1 cellular context compared by ENCODE assay signal in genomic region chr12:27710592-27711311, GRCh38.
TF ChIP-seq lines count a peak whose summit lies in the region.

Gene MRPS35, plus strand, starts transcription at chr12:27710832. Its CDS starts 12 bp downstream, at chr12:27710844.

TF ChIP-seq in K562, 482 proteins besides CTCF, POLR2A, EP300 and RAD21 (continued from another document and continues in another):
- TF ChIP-seq ZNF212 (CRISPR knock-in tag; IDR thresholded peaks at IDR 0.05) (no peak), EGR1 (conservative IDR thresholded peaks at IDR 0.05) (no peak; the same call in 1 of the 2 replicates), LCOR (CRISPR knock-in tag; IDR thresholded peaks at IDR 0.05) (peak; percentile 89), ATF7 (IDR thresholded peaks at IDR 0.05) (peak; percentile 48; the same call in 1 of the 2 replicates), CBX1 (IDR thresholded peaks at IDR 0.05; ENCODE audit: low read depth) (peak; percentile 90), TRIM28 (IDR thresholded peaks at IDR 0.05) (0 out of 2 replicates have a peak, but pooled peaks have one; percentile 17), RBBP5 (IDR thresholded peaks at IDR 0.05; ENCODE audit: borderline replicate concordance, insufficient read depth, low read length, poor library complexity, severe bottlenecking) (peak; percentile 99), CBX3 (IDR thresholded peaks at IDR 0.05; ENCODE audit: borderline replicate concordance in 1 of 2, low read length in 2 of 2) (peak in 1 of 2 experiments; percentile 39; a peak in 1 of 3 replicates), PHB (CRISPR knock-in tag; IDR thresholded peaks at IDR 0.05) (no peak), EP400 (IDR thresholded peaks at IDR 0.05) (peak; percentile 96), POLR2B (IDR thresholded peaks at IDR 0.05; ENCODE audit: low read depth, partially characterized antibody) (peak; percentile 90), PHF8 (IDR thresholded peaks at IDR 0.05; ENCODE audit: borderline replicate concordance, low read length) (peak; percentile 98; the same call in 1 of the 2 replicates), PCBP1 (IDR thresholded peaks at IDR 0.05; ENCODE audit: low read depth, low read length, poor library complexity, severe bottlenecking) (peak; percentile 52), HDAC2 (IDR thresholded peaks at IDR 0.05) (peak; percentile 91; the same call in 1 of the 2 replicates), NEUROD1 (IDR thresholded peaks at IDR 0.05; ENCODE audit: borderline replicate concordance, low read depth, low read length, partially characterized antibody) (peak; percentile 53), JUN (IDR thresholded peaks at IDR 0.05; ENCODE audit: borderline replicate concordance, low read depth, low read length) (peak; percentile 44; the same call in 1 of the 2 replicates), JUN (CRISPR knock-in tag; IDR thresholded peaks at IDR 0.05; ENCODE audit: borderline replicate concordance) (no peak), JUNB (CRISPR knock-in tag; conservative IDR thresholded peaks at IDR 0.05) (no peak), ZNF436 (CRISPR knock-in tag; IDR thresholded peaks at IDR 0.05) (no peak), RBM14 (IDR thresholded peaks at IDR 0.05; ENCODE audit: borderline replicate concordance, insufficient read depth, low read depth, low read length) (no peak), ZFP1 (CRISPR knock-in tag; IDR thresholded peaks at IDR 0.05) (no peak), NRF1 (conservative IDR thresholded peaks at IDR 0.05 in 1 of 2, IDR thresholded peaks at IDR 0.05 in 1 of 2) (peak; percentile 86 to 88), PHF21A (IDR thresholded peaks at IDR 0.05; ENCODE audit: borderline replicate concordance, low read depth) (peak; percentile 66; the same call in 1 of the 2 replicates), TEAD4 (IDR thresholded peaks at IDR 0.05; ENCODE audit: low read length) (peak; percentile 24; the same call in 1 of the 2 replicates), TEAD4 (CRISPR knock-in tag; IDR thresholded peaks at IDR 0.05; ENCODE audit: borderline replicate concordance) (no peak), GABPA (tag; conservative IDR thresholded peaks at IDR 0.05; ENCODE audit: low read depth) (peak; percentile 56), TAF7 (tag; IDR thresholded peaks at IDR 0.05) (peak; percentile 86)
- TF ChIP-seq, protein P1, sequence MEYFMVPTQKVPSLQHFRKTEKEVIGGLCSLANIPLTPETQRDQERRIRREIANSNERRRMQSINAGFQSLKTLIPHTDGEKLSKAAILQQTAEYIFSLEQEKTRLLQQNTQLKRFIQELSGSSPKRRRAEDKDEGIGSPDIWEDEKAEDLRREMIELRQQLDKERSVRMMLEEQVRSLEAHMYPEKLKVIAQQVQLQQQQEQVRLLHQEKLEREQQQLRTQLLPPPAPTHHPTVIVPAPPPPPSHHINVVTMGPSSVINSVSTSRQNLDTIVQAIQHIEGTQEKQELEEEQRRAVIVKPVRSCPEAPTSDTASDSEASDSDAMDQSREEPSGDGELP (CRISPR knock-in tag; IDR thresholded peaks at IDR 0.05; ENCODE audit: borderline replicate concordance), result peak; percentile 84; the same call in 1 of the 2 replicates
- TF ChIP-seq, protein P2, sequence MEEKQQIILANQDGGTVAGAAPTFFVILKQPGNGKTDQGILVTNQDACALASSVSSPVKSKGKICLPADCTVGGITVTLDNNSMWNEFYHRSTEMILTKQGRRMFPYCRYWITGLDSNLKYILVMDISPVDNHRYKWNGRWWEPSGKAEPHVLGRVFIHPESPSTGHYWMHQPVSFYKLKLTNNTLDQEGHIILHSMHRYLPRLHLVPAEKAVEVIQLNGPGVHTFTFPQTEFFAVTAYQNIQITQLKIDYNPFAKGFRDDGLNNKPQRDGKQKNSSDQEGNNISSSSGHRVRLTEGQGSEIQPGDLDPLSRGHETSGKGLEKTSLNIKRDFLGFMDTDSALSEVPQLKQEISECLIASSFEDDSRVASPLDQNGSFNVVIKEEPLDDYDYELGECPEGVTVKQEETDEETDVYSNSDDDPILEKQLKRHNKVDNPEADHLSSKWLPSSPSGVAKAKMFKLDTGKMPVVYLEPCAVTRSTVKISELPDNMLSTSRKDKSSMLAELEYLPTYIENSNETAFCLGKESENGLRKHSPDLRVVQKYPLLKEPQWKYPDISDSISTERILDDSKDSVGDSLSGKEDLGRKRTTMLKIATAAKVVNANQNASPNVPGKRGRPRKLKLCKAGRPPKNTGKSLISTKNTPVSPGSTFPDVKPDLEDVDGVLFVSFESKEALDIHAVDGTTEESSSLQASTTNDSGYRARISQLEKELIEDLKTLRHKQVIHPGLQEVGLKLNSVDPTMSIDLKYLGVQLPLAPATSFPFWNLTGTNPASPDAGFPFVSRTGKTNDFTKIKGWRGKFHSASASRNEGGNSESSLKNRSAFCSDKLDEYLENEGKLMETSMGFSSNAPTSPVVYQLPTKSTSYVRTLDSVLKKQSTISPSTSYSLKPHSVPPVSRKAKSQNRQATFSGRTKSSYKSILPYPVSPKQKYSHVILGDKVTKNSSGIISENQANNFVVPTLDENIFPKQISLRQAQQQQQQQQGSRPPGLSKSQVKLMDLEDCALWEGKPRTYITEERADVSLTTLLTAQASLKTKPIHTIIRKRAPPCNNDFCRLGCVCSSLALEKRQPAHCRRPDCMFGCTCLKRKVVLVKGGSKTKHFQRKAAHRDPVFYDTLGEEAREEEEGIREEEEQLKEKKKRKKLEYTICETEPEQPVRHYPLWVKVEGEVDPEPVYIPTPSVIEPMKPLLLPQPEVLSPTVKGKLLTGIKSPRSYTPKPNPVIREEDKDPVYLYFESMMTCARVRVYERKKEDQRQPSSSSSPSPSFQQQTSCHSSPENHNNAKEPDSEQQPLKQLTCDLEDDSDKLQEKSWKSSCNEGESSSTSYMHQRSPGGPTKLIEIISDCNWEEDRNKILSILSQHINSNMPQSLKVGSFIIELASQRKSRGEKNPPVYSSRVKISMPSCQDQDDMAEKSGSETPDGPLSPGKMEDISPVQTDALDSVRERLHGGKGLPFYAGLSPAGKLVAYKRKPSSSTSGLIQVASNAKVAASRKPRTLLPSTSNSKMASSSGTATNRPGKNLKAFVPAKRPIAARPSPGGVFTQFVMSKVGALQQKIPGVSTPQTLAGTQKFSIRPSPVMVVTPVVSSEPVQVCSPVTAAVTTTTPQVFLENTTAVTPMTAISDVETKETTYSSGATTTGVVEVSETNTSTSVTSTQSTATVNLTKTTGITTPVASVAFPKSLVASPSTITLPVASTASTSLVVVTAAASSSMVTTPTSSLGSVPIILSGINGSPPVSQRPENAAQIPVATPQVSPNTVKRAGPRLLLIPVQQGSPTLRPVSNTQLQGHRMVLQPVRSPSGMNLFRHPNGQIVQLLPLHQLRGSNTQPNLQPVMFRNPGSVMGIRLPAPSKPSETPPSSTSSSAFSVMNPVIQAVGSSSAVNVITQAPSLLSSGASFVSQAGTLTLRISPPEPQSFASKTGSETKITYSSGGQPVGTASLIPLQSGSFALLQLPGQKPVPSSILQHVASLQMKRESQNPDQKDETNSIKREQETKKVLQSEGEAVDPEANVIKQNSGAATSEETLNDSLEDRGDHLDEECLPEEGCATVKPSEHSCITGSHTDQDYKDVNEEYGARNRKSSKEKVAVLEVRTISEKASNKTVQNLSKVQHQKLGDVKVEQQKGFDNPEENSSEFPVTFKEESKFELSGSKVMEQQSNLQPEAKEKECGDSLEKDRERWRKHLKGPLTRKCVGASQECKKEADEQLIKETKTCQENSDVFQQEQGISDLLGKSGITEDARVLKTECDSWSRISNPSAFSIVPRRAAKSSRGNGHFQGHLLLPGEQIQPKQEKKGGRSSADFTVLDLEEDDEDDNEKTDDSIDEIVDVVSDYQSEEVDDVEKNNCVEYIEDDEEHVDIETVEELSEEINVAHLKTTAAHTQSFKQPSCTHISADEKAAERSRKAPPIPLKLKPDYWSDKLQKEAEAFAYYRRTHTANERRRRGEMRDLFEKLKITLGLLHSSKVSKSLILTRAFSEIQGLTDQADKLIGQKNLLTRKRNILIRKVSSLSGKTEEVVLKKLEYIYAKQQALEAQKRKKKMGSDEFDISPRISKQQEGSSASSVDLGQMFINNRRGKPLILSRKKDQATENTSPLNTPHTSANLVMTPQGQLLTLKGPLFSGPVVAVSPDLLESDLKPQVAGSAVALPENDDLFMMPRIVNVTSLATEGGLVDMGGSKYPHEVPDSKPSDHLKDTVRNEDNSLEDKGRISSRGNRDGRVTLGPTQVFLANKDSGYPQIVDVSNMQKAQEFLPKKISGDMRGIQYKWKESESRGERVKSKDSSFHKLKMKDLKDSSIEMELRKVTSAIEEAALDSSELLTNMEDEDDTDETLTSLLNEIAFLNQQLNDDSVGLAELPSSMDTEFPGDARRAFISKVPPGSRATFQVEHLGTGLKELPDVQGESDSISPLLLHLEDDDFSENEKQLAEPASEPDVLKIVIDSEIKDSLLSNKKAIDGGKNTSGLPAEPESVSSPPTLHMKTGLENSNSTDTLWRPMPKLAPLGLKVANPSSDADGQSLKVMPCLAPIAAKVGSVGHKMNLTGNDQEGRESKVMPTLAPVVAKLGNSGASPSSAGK (IDR thresholded peaks at IDR 0.05), result peak; percentile 87
- TF ChIP-seq, protein P3, sequence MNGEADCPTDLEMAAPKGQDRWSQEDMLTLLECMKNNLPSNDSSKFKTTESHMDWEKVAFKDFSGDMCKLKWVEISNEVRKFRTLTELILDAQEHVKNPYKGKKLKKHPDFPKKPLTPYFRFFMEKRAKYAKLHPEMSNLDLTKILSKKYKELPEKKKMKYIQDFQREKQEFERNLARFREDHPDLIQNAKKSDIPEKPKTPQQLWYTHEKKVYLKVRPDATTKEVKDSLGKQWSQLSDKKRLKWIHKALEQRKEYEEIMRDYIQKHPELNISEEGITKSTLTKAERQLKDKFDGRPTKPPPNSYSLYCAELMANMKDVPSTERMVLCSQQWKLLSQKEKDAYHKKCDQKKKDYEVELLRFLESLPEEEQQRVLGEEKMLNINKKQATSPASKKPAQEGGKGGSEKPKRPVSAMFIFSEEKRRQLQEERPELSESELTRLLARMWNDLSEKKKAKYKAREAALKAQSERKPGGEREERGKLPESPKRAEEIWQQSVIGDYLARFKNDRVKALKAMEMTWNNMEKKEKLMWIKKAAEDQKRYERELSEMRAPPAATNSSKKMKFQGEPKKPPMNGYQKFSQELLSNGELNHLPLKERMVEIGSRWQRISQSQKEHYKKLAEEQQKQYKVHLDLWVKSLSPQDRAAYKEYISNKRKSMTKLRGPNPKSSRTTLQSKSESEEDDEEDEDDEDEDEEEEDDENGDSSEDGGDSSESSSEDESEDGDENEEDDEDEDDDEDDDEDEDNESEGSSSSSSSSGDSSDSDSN (IDR thresholded peaks at IDR 0.05; ENCODE audit: borderline replicate concordance in 1 of 2, low read depth in 2 of 2, low read length in 2 of 2), result peak in 1 of 2 experiments; percentile 77; a peak in 2 of 4 replicates
- TF ChIP-seq, protein P4, sequence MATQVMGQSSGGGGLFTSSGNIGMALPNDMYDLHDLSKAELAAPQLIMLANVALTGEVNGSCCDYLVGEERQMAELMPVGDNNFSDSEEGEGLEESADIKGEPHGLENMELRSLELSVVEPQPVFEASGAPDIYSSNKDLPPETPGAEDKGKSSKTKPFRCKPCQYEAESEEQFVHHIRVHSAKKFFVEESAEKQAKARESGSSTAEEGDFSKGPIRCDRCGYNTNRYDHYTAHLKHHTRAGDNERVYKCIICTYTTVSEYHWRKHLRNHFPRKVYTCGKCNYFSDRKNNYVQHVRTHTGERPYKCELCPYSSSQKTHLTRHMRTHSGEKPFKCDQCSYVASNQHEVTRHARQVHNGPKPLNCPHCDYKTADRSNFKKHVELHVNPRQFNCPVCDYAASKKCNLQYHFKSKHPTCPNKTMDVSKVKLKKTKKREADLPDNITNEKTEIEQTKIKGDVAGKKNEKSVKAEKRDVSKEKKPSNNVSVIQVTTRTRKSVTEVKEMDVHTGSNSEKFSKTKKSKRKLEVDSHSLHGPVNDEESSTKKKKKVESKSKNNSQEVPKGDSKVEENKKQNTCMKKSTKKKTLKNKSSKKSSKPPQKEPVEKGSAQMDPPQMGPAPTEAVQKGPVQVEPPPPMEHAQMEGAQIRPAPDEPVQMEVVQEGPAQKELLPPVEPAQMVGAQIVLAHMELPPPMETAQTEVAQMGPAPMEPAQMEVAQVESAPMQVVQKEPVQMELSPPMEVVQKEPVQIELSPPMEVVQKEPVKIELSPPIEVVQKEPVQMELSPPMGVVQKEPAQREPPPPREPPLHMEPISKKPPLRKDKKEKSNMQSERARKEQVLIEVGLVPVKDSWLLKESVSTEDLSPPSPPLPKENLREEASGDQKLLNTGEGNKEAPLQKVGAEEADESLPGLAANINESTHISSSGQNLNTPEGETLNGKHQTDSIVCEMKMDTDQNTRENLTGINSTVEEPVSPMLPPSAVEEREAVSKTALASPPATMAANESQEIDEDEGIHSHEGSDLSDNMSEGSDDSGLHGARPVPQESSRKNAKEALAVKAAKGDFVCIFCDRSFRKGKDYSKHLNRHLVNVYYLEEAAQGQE (CRISPR knock-in tag; IDR thresholded peaks at IDR 0.05; ENCODE audit: low read depth), result peak; percentile 56; the same call in 1 of the 2 replicates
- TF ChIP-seq, protein P5, sequence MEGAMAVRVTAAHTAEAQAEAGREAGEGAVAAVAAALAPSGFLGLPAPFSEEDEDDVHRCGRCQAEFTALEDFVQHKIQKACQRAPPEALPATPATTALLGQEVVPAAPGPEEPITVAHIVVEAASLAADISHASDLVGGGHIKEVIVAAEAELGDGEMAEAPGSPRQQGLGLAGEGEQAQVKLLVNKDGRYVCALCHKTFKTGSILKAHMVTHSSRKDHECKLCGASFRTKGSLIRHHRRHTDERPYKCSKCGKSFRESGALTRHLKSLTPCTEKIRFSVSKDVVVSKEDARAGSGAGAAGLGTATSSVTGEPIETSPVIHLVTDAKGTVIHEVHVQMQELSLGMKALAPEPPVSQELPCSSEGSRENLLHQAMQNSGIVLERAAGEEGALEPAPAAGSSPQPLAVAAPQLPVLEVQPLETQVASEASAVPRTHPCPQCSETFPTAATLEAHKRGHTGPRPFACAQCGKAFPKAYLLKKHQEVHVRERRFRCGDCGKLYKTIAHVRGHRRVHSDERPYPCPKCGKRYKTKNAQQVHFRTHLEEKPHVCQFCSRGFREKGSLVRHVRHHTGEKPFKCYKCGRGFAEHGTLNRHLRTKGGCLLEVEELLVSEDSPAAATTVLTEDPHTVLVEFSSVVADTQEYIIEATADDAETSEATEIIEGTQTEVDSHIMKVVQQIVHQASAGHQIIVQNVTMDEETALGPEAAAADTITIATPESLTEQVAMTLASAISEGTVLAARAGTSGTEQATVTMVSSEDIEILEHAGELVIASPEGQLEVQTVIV (CRISPR knock-in tag; IDR thresholded peaks at IDR 0.05; ENCODE audit: borderline replicate concordance), result no peak
- TF ChIP-seq, protein P6, sequence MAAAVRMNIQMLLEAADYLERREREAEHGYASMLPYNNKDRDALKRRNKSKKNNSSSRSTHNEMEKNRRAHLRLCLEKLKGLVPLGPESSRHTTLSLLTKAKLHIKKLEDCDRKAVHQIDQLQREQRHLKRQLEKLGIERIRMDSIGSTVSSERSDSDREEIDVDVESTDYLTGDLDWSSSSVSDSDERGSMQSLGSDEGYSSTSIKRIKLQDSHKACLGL (CRISPR knock-in tag; IDR thresholded peaks at IDR 0.05; ENCODE audit: borderline replicate concordance, poor library complexity, severe bottlenecking), result peak; percentile 91
